In genomic region chr19:56314584-56315075, GRCh38 we compare ENCODE assay signal across 1 cellular context.
TF ChIP-seq lines count a peak whose summit lies in the region.

ZSCAN5A (minus strand) TSS chr19:56314839; CDS start chr19:56225046, 89,793 bp downstream.

TF ChIP-seq in WTC11, 78 proteins besides CTCF, POLR2A, EP300 and RAD21 (continued from another document):
- TF ChIP-seq AFF4 (CRISPR knock-in tag; IDR thresholded peaks at IDR 0.05; ENCODE audit: borderline replicate concordance) (no peak), CBFB (CRISPR knock-in tag; IDR thresholded peaks at IDR 0.05; ENCODE audit: low read depth) (no peak)
